ENCODE assay signal across 8 cellular contexts in genomic region chr1:232629250-232630046, GRCh38. TPM values are rescaled to one million over a fixed set of nuclear protein-coding genes. Genes with fewer than 3 reads are reported as not detected.
A peak's percentile ranks its signal among the peaks of the same experiment; 100 is the strongest.
DNase-seq lines count a peak whose midpoint lies in the region; ATAC-seq and TF ChIP-seq lines count a peak whose summit lies in the region.

No MANE protein-coding gene starts in this region.

- TF ChIP-seq CTCF in GM06990 (IDR thresholded peaks at IDR 0.05; ENCODE audit: insufficient read depth, low read length, poor library complexity, severe bottlenecking) (no peak), neural crest cell (conservative IDR thresholded peaks at IDR 0.05) (no peak)

- peak overlapping the region; percentile 48 for H3K4me3 ChIP-seq in GM06990 (replicated peaks; ENCODE audit: low read depth, low read length)

- no peak overlapping the region for H3K27ac Mint-ChIP-seq in activated CD8-positive, alpha-beta memory T cell treated with anti-CD3 and anti-CD28 coated beads, Interleukin-2, amount 10 ng/mL, durations not matched to agents 7 days and 5 days
- peak overlapping the region; percentile 60 for H3K27ac Mint-ChIP-seq in neural crest cell (ENCODE audit: unreplicated experiment)

- no peaks in the 10 kb centered on the region; the same call in none of the 2 replicates for H3K27me3 ChIP-seq in GM06990 (replicated peaks; ENCODE audit: control insufficient read depth, insufficient read depth, low read length)

- peaks cover 14% of the 10 kb centered on the region for H3K4me1 Mint-ChIP-seq in activated CD8-positive, alpha-beta memory T cell treated with anti-CD3 and anti-CD28 coated beads, Interleukin-2, amount 10 ng/mL, durations not matched to agents 7 days and 5 days
- peaks cover 48% of the 10 kb centered on the region for H3K4me1 Mint-ChIP-seq in neural crest cell

- no peaks in the 10 kb centered on the region for H3K36me3 ChIP-seq in GM06990 (ENCODE audit: control insufficient read depth, insufficient read depth, low read length)

- CTCF ChIA-PET in activated CD8-positive, alpha-beta memory T cell treated with anti-CD3 and anti-CD28 coated beads, Interleukin-2, amount 10 ng/mL, durations not matched to agents 7 days and 5 days (lab: Charles Lee), result interaction anchor here (1.0 to 1.7 kb wide), 3 partner anchors 164 to 872 kb away, joined by 3 to 5 read pairs (median 3); no protein-coding TSS in a partner anchor

- TF ChIP-seq EP300 in Ishikawa (IDR thresholded peaks at IDR 0.05; ENCODE audit: borderline replicate concordance), result no peak

- no peaks in the 10 kb centered on the region for H3K9me3 Mint-ChIP-seq in activated CD8-positive, alpha-beta memory T cell treated with anti-CD3 and anti-CD28 coated beads, Interleukin-2, amount 10 ng/mL, durations not matched to agents 7 days and 5 days (ENCODE audit: low read depth)
- H3K9me3 Mint-ChIP-seq in neural crest cell, result no peaks in the 10 kb centered on the region

- ATAC-seq in GM21717 (IDR thresholded peaks at IDR 0.05; ENCODE audit: unreplicated experiment), result peak; percentile 40
- ATAC-seq in activated CD8-positive, alpha-beta memory T cell treated with anti-CD3 and anti-CD28 coated beads, Interleukin-2, amount 10 ng/mL, durations not matched to agents 7 days and 5 days, result peak; percentile 52

- peaks cover 50% of the 10 kb centered on the region for H3K27me3 Mint-ChIP-seq in activated CD8-positive, alpha-beta memory T cell treated with anti-CD3 and anti-CD28 coated beads, Interleukin-2, amount 10 ng/mL, durations not matched to agents 7 days and 5 days
- H3K27me3 Mint-ChIP-seq in neural crest cell (ENCODE audit: low read depth), result no peaks in the 10 kb centered on the region

- peak overlapping the region; percentile 75 for H3K4me3 Mint-ChIP-seq in activated CD8-positive, alpha-beta memory T cell treated with anti-CD3 and anti-CD28 coated beads, Interleukin-2, amount 10 ng/mL, durations not matched to agents 7 days and 5 days
- peak overlapping the region; percentile 94 for H3K4me3 Mint-ChIP-seq in neural crest cell

- peak; percentile 19 for DNase-seq in GM06990 (ENCODE audit: extremely low read depth, insufficient read length)
- DNase-seq in activated CD8-positive, alpha-beta memory T cell treated with anti-CD3 and anti-CD28 coated beads, Interleukin-2, amount 10 ng/mL, durations not matched to agents 7 days and 5 days, result no peak
- peak; percentile 16 for DNase-seq in fibroblast of peridontal ligament (ENCODE audit: extremely low read depth)
- DNase-seq in neural crest cell (ENCODE audit: low read depth, low spot score), result peak; percentile 32
- DNase-seq in GM19240 (ENCODE audit: insufficient read length, low spot score), result no peak
- no peak for DNase-seq in NCI-H446 treated with DMSO at 0.1 percent for 48 hours (lab: John Stamatoyannopoulos, UW)

- no peak for TF ChIP-seq RAD21 in Ishikawa (IDR thresholded peaks at IDR 0.05; ENCODE audit: low read depth)

- no peaks in the 10 kb centered on the region for H3K36me3 Mint-ChIP-seq in activated CD8-positive, alpha-beta memory T cell treated with anti-CD3 and anti-CD28 coated beads, Interleukin-2, amount 10 ng/mL, durations not matched to agents 7 days and 5 days
- H3K36me3 Mint-ChIP-seq in neural crest cell (ENCODE audit: low read depth), result no peaks in the 10 kb centered on the region

TF ChIP-seq in Ishikawa, 13 proteins besides CTCF, POLR2A, EP300 and RAD21:
- TF ChIP-seq ZBTB7A (IDR thresholded peaks at IDR 0.05; ENCODE audit: low read depth) (peak; percentile 20; the same call in 1 of the 2 replicates), TEAD4 (IDR thresholded peaks at IDR 0.05) (no peak)

RNA-seq across cellular contexts. Expression of gene SIPA1L2, which starts 0.5 kb away (rescaled TPM):
- under 1 TPM; 0.41 to 0.91 TPM for total RNA-seq in activated CD8-positive, alpha-beta memory T cell treated with anti-CD3 and anti-CD28 coated beads, Interleukin-2, amount 10 ng/mL, durations not matched to agents 7 days and 5 days
- 34.5 and 38.7 TPM in 2 replicates for total RNA-seq in neural crest cell

Comparison
In these comparisons a context has a peak if more than half of its experiments do, and no peak if none do; other contexts are left out.
1. DNase-seq: peak in GM06990 (single experiment), fibroblast of peridontal ligament (single experiment) and neural crest cell (single experiment); none in activated CD8-positive, alpha-beta memory T cell treated with anti-CD3 and anti-CD28 coated beads, Interleukin-2, amount 10 ng/mL, durations not matched to agents 7 days and 5 days (single experiment), GM19240 (single experiment) and NCI-H446 treated with DMSO at 0.1 percent for 48 hours (single experiment).
2. RNA of gene SIPA1L2, which starts 0.5 kb away (total RNA-seq): 34.5 to 38.7 TPM in neural crest cell; 0.41 to 0.91 TPM in activated CD8-positive, alpha-beta memory T cell treated with anti-CD3 and anti-CD28 coated beads, Interleukin-2, amount 10 ng/mL, durations not matched to agents 7 days and 5 days; every median in the first group is over 10 times any median in the second.